ENCODE assay signal across 1 cellular context in genomic region chr2:46074501-46074900, GRCh38.
TF ChIP-seq lines count a peak whose summit lies in the region.

No MANE protein-coding gene starts in this region.

TF ChIP-seq in endothelial cell of umbilical vein, 7 proteins besides CTCF, POLR2A, EP300 and RAD21:
- TF ChIP-seq EZH2 (IDR thresholded peaks at IDR 0.05; ENCODE audit: borderline replicate concordance, low read depth, low read length, severe bottlenecking) (no peak), MAX (IDR thresholded peaks at IDR 0.05; ENCODE audit: insufficient read depth, insufficient read length) (peak; percentile 2), GATA2 (IDR thresholded peaks at IDR 0.05; ENCODE audit: insufficient read depth, insufficient read length, low read depth, low read length) (no peak), MYC (IDR thresholded peaks at IDR 0.05; ENCODE audit: low read depth, low read length) (no peak)
